ENCODE assay signal across 24 cellular contexts in genomic region chr5:142506756-142507155, GRCh38.
DNase-seq lines count a peak whose midpoint lies in the region; ATAC-seq, FAIRE-seq and TF ChIP-seq lines count a peak whose summit lies in the region.
"Had no signal": no experiment of that assay in that cellular context is flagged by ENCODE, and none has a peak within 500 bp of the region (broad histone marks: within the 10 kb centered on the region; RNA-seq: fewer than 3 reads in every experiment).

No MANE protein-coding gene starts in this region.

- H2BK15ac ChIP-seq in H1 (ENCODE audit: low read length) = no peak overlapping the region
- no peak overlapping the region for H2BK15ac ChIP-seq in mesenchymal stem cell (ENCODE audit: low read depth, poor library complexity, severe bottlenecking)

- H3K27me3 Mint-ChIP-seq in MCF 10A (ENCODE audit: insufficient read depth, unreplicated experiment) (no peaks in the 10 kb centered on the region), GM23338 (ENCODE audit: insufficient read depth, low read depth, poor library complexity) (peaks cover 3% of the 10 kb centered on the region)
- H3K27me3 Mint-ChIP-seq: CD4-positive, alpha-beta T cell had no signal

- no peak for FAIRE-seq in H1 (lab: Jason Lieb, UNC)

- H3K23me2 ChIP-seq in H1 (ENCODE audit: low read depth, low read length) = no peaks in the 10 kb centered on the region

- 86% methylated on average over 4 of the region's 4 CpGs; no CpG with 5 or more reads in 1 of the 2 experiments for WGBS in H1 (ENCODE audit: extremely low coverage in 1 of 2, insufficient coverage in 1 of 2, insufficient read length in 1 of 2, insufficient replicate concordance in 2 of 2, low coverage in 1 of 2, low lambda C conversion rate in 2 of 2, missing lambda C conversion rate in 1 of 2), 2 experiments
- WGBS in mesenchymal stem cell = 100% methylated on average over 2 of the region's 4 CpGs

- no peaks in the 10 kb centered on the region for H3K4me1 ChIP-seq in breast epithelium
- peaks cover 20% of the 10 kb centered on the region for H3K4me1 ChIP-seq in GM23338 (ENCODE audit: insufficient read depth)
- H3K4me1 ChIP-seq in H1 (replicated peaks in 1 of 4; ENCODE audit: control insufficient read depth in 3 of 4, insufficient read depth in 4 of 4, low read length in 3 of 4) = peaks cover 0 to 14% (median 3%) of the 10 kb centered on the region in 4 experiments; a peak in 3 of 7 replicates
- peaks cover 10% of the 10 kb centered on the region for H3K4me1 ChIP-seq in mesenchymal stem cell (ENCODE audit: control insufficient read depth, insufficient read depth, low read depth, low read length)
- H3K4me1 ChIP-seq: colonic mucosa, tibial artery had no signal

- H3K4me3 ChIP-seq in breast epithelium (no peak overlapping the region), GM23338 (no peak overlapping the region), H1 (ENCODE audit: extremely low read depth in 1 of 4, insufficient read depth in 2 of 4, low read depth in 3 of 4, low read length in 4 of 4) (no peak overlapping the region), mesenchymal stem cell (ENCODE audit: insufficient read depth in 1 of 2, low read depth in 1 of 2, low read length in 2 of 2) (no peak overlapping the region)
- H3K4me3 ChIP-seq: colonic mucosa, esophagus squamous epithelium, K562, left lung, tibial artery had no signal

- H4K91ac ChIP-seq in H1 (replicated peaks; ENCODE audit: insufficient read length, low read length) = no peak overlapping the region
- no peak overlapping the region for H4K91ac ChIP-seq in mesenchymal stem cell (ENCODE audit: low read length)

- H3K79me2 ChIP-seq in GM23338 (replicated peaks; ENCODE audit: insufficient read depth) (no peaks in the 10 kb centered on the region), H1 (ENCODE audit: control insufficient read depth in 1 of 2, insufficient read depth in 2 of 2, low read length in 2 of 2) (no peaks in the 10 kb centered on the region)

- H2BK120ac ChIP-seq in H1 (replicated peaks; ENCODE audit: low read depth, low read length) (no peak overlapping the region), mesenchymal stem cell (ENCODE audit: low read depth, low read length) (no peak overlapping the region)

- ATAC-seq in GM23338 (no peak), GM21423 (IDR thresholded peaks at IDR 0.05; ENCODE audit: unreplicated experiment) (no peak), left lobe of liver (no peak)
- ATAC-seq: effector memory CD8-positive, alpha-beta T cell had no signal

- H2BK20ac ChIP-seq in H1 (ENCODE audit: low read length) = 0 out of 2 replicates have a peak overlapping the region, but pooled peaks have one; percentile 21

- H3K79me1 ChIP-seq in H1 (ENCODE audit: low read depth, low read length) = no peaks in the 10 kb centered on the region
- no peaks in the 10 kb centered on the region for H3K79me1 ChIP-seq in mesenchymal stem cell (replicated peaks; ENCODE audit: low read length, poor library complexity, severe bottlenecking)

- no peak for TF ChIP-seq POLR2A in breast epithelium (IDR thresholded peaks at IDR 0.05)
- no peak for TF ChIP-seq POLR2A in H1 (IDR thresholded peaks at IDR 0.05; ENCODE audit: control extremely low read depth in 1 of 2, low read depth in 2 of 2, low read length in 2 of 2)

- H3K9me3 ChIP-seq in breast epithelium (no peaks in the 10 kb centered on the region), H1 (ENCODE audit: insufficient read depth in 2 of 2, low read depth in 1 of 2, low read length in 1 of 2) (no peaks in the 10 kb centered on the region), mesenchymal stem cell (ENCODE audit: control insufficient read depth, low read length) (no peaks in the 10 kb centered on the region)
- H3K9me3 ChIP-seq: colonic mucosa, esophagus squamous epithelium, left lung, tibial artery had no signal

- no peak overlapping the region for H3K18ac ChIP-seq in H1 (ENCODE audit: extremely low read depth, low read length)
- H3K18ac ChIP-seq in mesenchymal stem cell (ENCODE audit: low read depth in 1 of 2, low read length in 2 of 2) = no peak overlapping the region

- H4K20me1 ChIP-seq in GM23338 (replicated peaks; ENCODE audit: insufficient read depth) (no peaks in the 10 kb centered on the region), H1 (replicated peaks in 1 of 2; ENCODE audit: control insufficient read depth in 1 of 2, insufficient read depth in 2 of 2, low read length in 2 of 2) (no peaks in the 10 kb centered on the region)

- TF ChIP-seq CTCF in MCF 10A (IDR thresholded peaks at IDR 0.05; ENCODE audit: unreplicated experiment) (no peak), breast epithelium (IDR thresholded peaks at IDR 0.05) (no peak), GM23338 (conservative IDR thresholded peaks at IDR 0.05; ENCODE audit: low read depth in 2 of 2) (no peak), H1 (IDR thresholded peaks at IDR 0.05; ENCODE audit: control extremely low read depth in 1 of 3, insufficient read depth in 1 of 3, low read depth in 1 of 3, low read length in 3 of 3) (no peak)

- H3K27ac ChIP-seq in breast epithelium (no peak overlapping the region), GM23338 (ENCODE audit: low read depth) (no peak overlapping the region), H1 (ENCODE audit: low read depth, low read length) (no peak overlapping the region), mesenchymal stem cell (ENCODE audit: low read length, poor library complexity, severe bottlenecking) (peak overlapping the region; percentile 57)
- H3K27ac ChIP-seq: colonic mucosa, tibial artery had no signal

- H3K27me3 ChIP-seq in breast epithelium = no peaks in the 10 kb centered on the region
- H3K27me3 ChIP-seq in GM23338 (ENCODE audit: insufficient read depth) = no peaks in the 10 kb centered on the region
- no peaks in the 10 kb centered on the region for H3K27me3 ChIP-seq in H1 (replicated peaks in 1 of 4; ENCODE audit: control insufficient read depth in 3 of 4, extremely low read depth in 1 of 4, insufficient read depth in 3 of 4, low read length in 3 of 4)
- H3K27me3 ChIP-seq in mesenchymal stem cell (ENCODE audit: control insufficient read depth in 1 of 2, insufficient read depth in 1 of 2, low read length in 2 of 2) = no peaks in the 10 kb centered on the region
- H3K27me3 ChIP-seq: colonic mucosa, left lung, tibial artery had no signal

- POLR2A ChIA-PET in MCF 10A (lab: Yijun Ruan, JAX) = interaction anchor here (0.9 to 1.0 kb wide), 2 partner anchors 14 to 150 kb away, joined by 3 to 5 read pairs; no protein-coding TSS in a partner anchor
- POLR2A ChIA-PET in H1 (lab: Charles Lee; ENCODE audit: partially characterized antibody) = no interaction called here

- no peak overlapping the region for H2AK5ac ChIP-seq in H1 (ENCODE audit: low read depth, low read length)
- peak overlapping the region; percentile 49 for H2AK5ac ChIP-seq in mesenchymal stem cell (ENCODE audit: low read length, severe bottlenecking)

- H3F3A ChIP-seq in GM23338 (replicated peaks; ENCODE audit: low read depth) = no peaks in the 10 kb centered on the region

- no peak for TF ChIP-seq EP300 in H1 (IDR thresholded peaks at IDR 0.05; ENCODE audit: borderline replicate concordance in 1 of 2, low read depth in 2 of 2, low read length in 2 of 2)

- H3K9me2 ChIP-seq in GM23338 (ENCODE audit: insufficient read depth) = peaks cover 12% of the 10 kb centered on the region; the same call in 1 of the 2 replicates

- intact Hi-C loops in MCF 10A (cut with micrococcal nuclease) (no loop called here), breast epithelium (cut with DNase I; ENCODE audit: low total_unique reads) (no loop called here)

- H2BK12ac ChIP-seq in H1 (ENCODE audit: low read depth, low read length) = peak overlapping the region; percentile 41; the same call in 1 of the 2 replicates
- peak overlapping the region in 1 of 2 experiments; percentile 84 for H2BK12ac ChIP-seq in mesenchymal stem cell (ENCODE audit: low read length in 2 of 2)

- peak; percentile 40 for DNase-seq in MCF 10A (ENCODE audit: unreplicated experiment)
- DNase-seq in breast epithelium (ENCODE audit: low spot score in 2 of 2) = no peak
- DNase-seq in GM23338 (ENCODE audit: low spot score) = no peak
- DNase-seq in H1 (ENCODE audit: low read depth in 1 of 2, low spot score in 2 of 2) = no peak
- DNase-seq in mesenchymal stem cell = no peak
- DNase-seq in left lobe of liver (ENCODE audit: low spot score) = no peak
- DNase-seq in NK-92 (lab: John Stamatoyannopoulos, UW; ENCODE audit: unreplicated experiment) = no peak
- DNase-seq: activated CD4-positive, CD25-positive, alpha-beta regulatory T cell; CD4-positive, alpha-beta T cell; colonic mucosa; effector memory CD8-positive, alpha-beta T cell; esophagus squamous epithelium; left lung; MM.1S; NCI-H1436; NCI-H526; nephron progenitor cell; SHP77; stimulated activated naive CD4-positive, alpha-beta T cell; SW 1271; tibial artery had no signal

- H3K36me3 Mint-ChIP-seq in MCF 10A (ENCODE audit: insufficient read depth, unreplicated experiment) = no peaks in the 10 kb centered on the region
- H3K36me3 Mint-ChIP-seq in GM23338 (ENCODE audit: low read depth) = no peaks in the 10 kb centered on the region
- H3K36me3 Mint-ChIP-seq: brain had no signal

- no TSS peak for BruUV-seq in MCF 10A (replicated peaks; lab: Mats Ljungman, UMichigan)

- H3K9me3 Mint-ChIP-seq in MCF 10A (ENCODE audit: unreplicated experiment) (no peaks in the 10 kb centered on the region), GM23338 (no peaks in the 10 kb centered on the region)
- H3K9me3 Mint-ChIP-seq: CD4-positive, alpha-beta T cell; effector memory CD8-positive, alpha-beta T cell; nephron progenitor cell had no signal

- no peak for TF ChIP-seq RAD21 in H1 (IDR thresholded peaks at IDR 0.05 in 1 of 2, conservative IDR thresholded peaks at IDR 0.05 in 1 of 2; ENCODE audit: low read depth in 2 of 2, low read length in 2 of 2)

- H3K56ac ChIP-seq in H1 (replicated peaks; ENCODE audit: insufficient read length, low read depth, low read length) = no peak overlapping the region

- CTCF ChIA-PET in MCF 10A (lab: Yijun Ruan, JAX) = no interaction called here
- CTCF ChIA-PET in H1 (lab: Charles Lee; ENCODE audit: partially characterized antibody) = interaction anchor here (0.6 to 1.2 kb wide), 4 partner anchors 15 to 101 kb away, joined by 3 to 5 read pairs (median 3); no protein-coding TSS in a partner anchor

- H3K4me2 ChIP-seq in GM23338 = no peak overlapping the region
- no peak overlapping the region for H3K4me2 ChIP-seq in H1 (ENCODE audit: insufficient read depth in 1 of 2, low read depth in 2 of 2, low read length in 2 of 2)
- no peak overlapping the region for H3K4me2 ChIP-seq in mesenchymal stem cell (ENCODE audit: low read length, poor library complexity, severe bottlenecking)

- H3K4me3 Mint-ChIP-seq in MCF 10A (ENCODE audit: unreplicated experiment) (no peak overlapping the region), GM23338 (no peak overlapping the region)
- H3K4me3 Mint-ChIP-seq: brain; CD4-positive, alpha-beta T cell; effector memory CD8-positive, alpha-beta T cell had no signal

- H3K36me3 ChIP-seq in breast epithelium (no peaks in the 10 kb centered on the region), GM23338 (ENCODE audit: insufficient read depth) (no peaks in the 10 kb centered on the region), H1 (ENCODE audit: control insufficient read depth in 2 of 4, insufficient read depth in 4 of 4, low read length in 3 of 4) (no peaks in the 10 kb centered on the region), mesenchymal stem cell (ENCODE audit: control insufficient read depth in 1 of 2, insufficient read depth in 2 of 2, low read depth in 1 of 2, low read length in 2 of 2) (peaks cover 0 to 10% of the 10 kb centered on the region in 2 experiments)
- H3K36me3 ChIP-seq: colonic mucosa, esophagus squamous epithelium, left lung, tibial artery had no signal

- no peak overlapping the region for H4K5ac ChIP-seq in H1 (ENCODE audit: insufficient read length, low read depth, low read length)

- no peak overlapping the region for H3K9ac ChIP-seq in H1 (replicated peaks in 1 of 4; ENCODE audit: extremely low read depth in 1 of 4, low read depth in 3 of 4, low read length in 3 of 4)
- H3K9ac ChIP-seq in mesenchymal stem cell (ENCODE audit: low read length) = no peak overlapping the region

- H3K27ac Mint-ChIP-seq in MCF 10A (ENCODE audit: low read depth, unreplicated experiment) (no peak overlapping the region), GM23338 (no peak overlapping the region)
- H3K27ac Mint-ChIP-seq: brain; CD4-positive, alpha-beta T cell; effector memory CD8-positive, alpha-beta T cell had no signal

- H2BK5ac ChIP-seq in H1 (ENCODE audit: low read depth, low read length) (no peak overlapping the region), mesenchymal stem cell (ENCODE audit: low read depth, low read length, poor library complexity, severe bottlenecking) (no peak overlapping the region)

- no peak overlapping the region for H3K14ac ChIP-seq in H1 (ENCODE audit: insufficient read length)
- H3K14ac ChIP-seq in mesenchymal stem cell (ENCODE audit: low read length in 2 of 2) = no peak overlapping the region

- H3K4me1 Mint-ChIP-seq in MCF 10A (ENCODE audit: insufficient read depth, unreplicated experiment) (peaks cover 6% of the 10 kb centered on the region), GM23338 (peaks cover 22% of the 10 kb centered on the region)

- H4K8ac ChIP-seq in H1 (ENCODE audit: extremely low read depth, insufficient read depth, low read length) (no peak overlapping the region), mesenchymal stem cell (ENCODE audit: low read length) (no peak overlapping the region)

- H2AFZ ChIP-seq in GM23338 (0 out of 2 replicates have a peak overlapping the region, but pooled peaks have one; percentile 8), H1 (ENCODE audit: low read length) (no peak overlapping the region), mesenchymal stem cell (ENCODE audit: low read depth, low read length) (no peak overlapping the region)

- H3K4ac ChIP-seq in H1 (replicated peaks; ENCODE audit: insufficient read length, low read depth, low read length) (no peak overlapping the region), mesenchymal stem cell (ENCODE audit: low read depth in 1 of 2, low read length in 2 of 2) (no peak overlapping the region)

- H3K23ac ChIP-seq in H1 (ENCODE audit: insufficient read length) (no peak overlapping the region), mesenchymal stem cell (ENCODE audit: low read length in 2 of 2) (no peak overlapping the region)
